ENCODE assay signal across 15 cellular contexts in genomic region chr20:17628101-17628841, GRCh38. TPM values are rescaled to one million over a fixed set of nuclear protein-coding genes. Genes with fewer than 3 reads are reported as not detected.
A peak's percentile ranks its signal among the peaks of the same experiment; 100 is the strongest.
DNase-seq lines count a peak whose midpoint lies in the region; ATAC-seq and TF ChIP-seq lines count a peak whose summit lies in the region.
"Had no signal": no experiment of that assay in that cellular context is flagged by ENCODE, and none has a peak within 500 bp of the region (broad histone marks: within the 10 kb centered on the region; RNA-seq: fewer than 3 reads in every experiment).

No MANE protein-coding gene starts in this region.

- no peaks in the 10 kb centered on the region for H4K20me1 ChIP-seq in HCT116 (ENCODE audit: insufficient read depth)

- H3K4me3 ChIP-seq in AG04450 (ENCODE audit: low read depth, low read length) = no peak overlapping the region
- H3K4me3 ChIP-seq in HCT116 (replicated peaks in 1 of 2; ENCODE audit: low read depth in 1 of 2, low read length in 2 of 2) = no peak overlapping the region
- no peak overlapping the region for H3K4me3 ChIP-seq in mucosa of stomach (ENCODE audit: low read length)
- H3K4me3 ChIP-seq: lung, uterus had no signal

- no peak for TF ChIP-seq POLR2A in HCT116 (IDR thresholded peaks at IDR 0.05; ENCODE audit: borderline replicate concordance, extremely low read depth, insufficient read depth, insufficient read length)

- RAD21 ChIA-PET in HCT116 (lab: Charles Lee; ENCODE audit: low non-redundant PET in 1 of 2, low total read pairs in 2 of 2, uncharacterized antibody in 2 of 2, unreplicated experiment in 2 of 2) = no interaction called here

- no peaks in the 10 kb centered on the region for H3K4me1 Mint-ChIP-seq in effector memory CD8-positive, alpha-beta T cell (ENCODE audit: low read depth in 2 of 2)

- peak overlapping the region; percentile 29 to 65 for H3K27ac Mint-ChIP-seq in effector memory CD8-positive, alpha-beta T cell
- H3K27ac Mint-ChIP-seq: stimulated activated naive CD8-positive, alpha-beta T cell treated with anti-CD3 and anti-CD28 coated beads, Interleukin-15, Interleukin-2, amounts not matched to agents 100 ng/mL and 50 ng/mL, for 24 hours had no signal

- no peak overlapping the region for H2AFZ ChIP-seq in HCT116 (ENCODE audit: low read depth, low read length, poor library complexity, severe bottlenecking)

- no peaks in the 10 kb centered on the region for H3K9me2 ChIP-seq in HCT116 (ENCODE audit: insufficient read depth)

- no peak overlapping the region for H3K4me2 ChIP-seq in HCT116 (ENCODE audit: low read length)

- no TSS peak for BruUV-seq in HCT116 (replicated peaks; lab: Mats Ljungman, UMichigan)

- TF ChIP-seq CTCF in AG04450 (IDR thresholded peaks at IDR 0.05; ENCODE audit: low read depth, low read length) (no peak), HCT116 (IDR thresholded peaks at IDR 0.05 in 2 of 3, conservative IDR thresholded peaks at IDR 0.05 in 1 of 3; ENCODE audit: borderline replicate concordance in 1 of 3, insufficient read depth in 1 of 3, low read depth in 2 of 3, low read length in 2 of 3) (no peak)

- ATAC-seq in HCT116 = peak; percentile 46
- ATAC-seq in effector memory CD8-positive, alpha-beta T cell (replicated peaks) = no peak
- no peak for ATAC-seq in GM19397 (IDR thresholded peaks at IDR 0.05; ENCODE audit: unreplicated experiment)

- H3K27me3 Mint-ChIP-seq in effector memory CD8-positive, alpha-beta T cell = no peaks in the 10 kb centered on the region
- H3K27me3 Mint-ChIP-seq: stimulated activated naive CD8-positive, alpha-beta T cell treated with anti-CD3 and anti-CD28 coated beads, Interleukin-15, Interleukin-2, amounts not matched to agents 100 ng/mL and 50 ng/mL, for 24 hours had no signal

- H3K9me3 ChIP-seq in AG04450 (ENCODE audit: control insufficient read depth, insufficient read depth, low read length) = no peaks in the 10 kb centered on the region; the same call in 1 of the 2 replicates
- H3K9me3 ChIP-seq in HCT116 (ENCODE audit: control insufficient read depth in 1 of 2, insufficient read depth in 1 of 2, low read depth in 1 of 2, low read length in 2 of 2) = no peaks in the 10 kb centered on the region
- H3K9me3 ChIP-seq in mucosa of stomach (ENCODE audit: control insufficient read depth, low read length) = no peaks in the 10 kb centered on the region
- H3K9me3 ChIP-seq: uterus had no signal

- peaks cover 18 to 29% of the 10 kb centered on the region in 2 experiments; a peak in 3 of 4 replicates for H3K36me3 ChIP-seq in HCT116 (ENCODE audit: control insufficient read depth in 1 of 2, insufficient read depth in 2 of 2, low read length in 2 of 2)
- peaks cover 58% of the 10 kb centered on the region for H3K36me3 ChIP-seq in mucosa of stomach (ENCODE audit: control insufficient read depth, insufficient read depth, low read length)
- H3K36me3 ChIP-seq: uterus had no signal

- no peaks in the 10 kb centered on the region for H3K9me3 Mint-ChIP-seq in effector memory CD8-positive, alpha-beta T cell
- H3K9me3 Mint-ChIP-seq: stimulated activated naive CD8-positive, alpha-beta T cell treated with anti-CD3 and anti-CD28 coated beads, Interleukin-15, Interleukin-2, amounts not matched to agents 100 ng/mL and 50 ng/mL, for 24 hours had no signal

- POLR2A ChIA-PET in AG04450 (lab: Yijun Ruan, JAX) (no interaction called here), HCT116 (lab: Charles Lee) (no interaction called here)

- H3K36me3 Mint-ChIP-seq in effector memory CD8-positive, alpha-beta T cell (ENCODE audit: insufficient read depth) = peaks cover 11% of the 10 kb centered on the region

- no peak overlapping the region for H3K4me3 Mint-ChIP-seq in effector memory CD8-positive, alpha-beta T cell
- H3K4me3 Mint-ChIP-seq: stimulated activated naive CD8-positive, alpha-beta T cell treated with anti-CD3 and anti-CD28 coated beads, Interleukin-15, Interleukin-2, amounts not matched to agents 100 ng/mL and 50 ng/mL, for 24 hours had no signal

- CTCF ChIA-PET in AG04450 (lab: Charles Lee) = interaction anchor here (1.4 kb wide), 1 partner anchor 123 kb away, joined by 3 read pairs; no protein-coding TSS in a partner anchor
- CTCF ChIA-PET in HCT116 (lab: Charles Lee) = no interaction called here

- peak overlapping the region; percentile 11 for H3K27ac ChIP-seq in AG04450 (ENCODE audit: low read depth, low read length)
- H3K27ac ChIP-seq in HCT116 (ENCODE audit: low read depth, low read length) = no peak overlapping the region
- H3K27ac ChIP-seq: uterus had no signal

- H3K9ac ChIP-seq in HCT116 (ENCODE audit: low read length) (no peak overlapping the region), mucosa of stomach (ENCODE audit: low read length) (peak overlapping the region; percentile 12)

- no peaks in the 10 kb centered on the region for H3K79me2 ChIP-seq in HCT116 (ENCODE audit: insufficient read depth, low read length)

- no peak for TF ChIP-seq RAD21 in HCT116 (IDR thresholded peaks at IDR 0.05; ENCODE audit: low read depth)

- DNase-seq in AG04450 (ENCODE audit: low read depth, low spot score) = no peak
- no peak for DNase-seq in HCT116 (ENCODE audit: low read depth, low spot score)
- DNase-seq in effector memory CD8-positive, alpha-beta T cell = no peak
- DNase-seq in kidney glomerular epithelial cell (lab: John Stamatoyannopoulos, UW) = no peak
- no peak for DNase-seq in NCI-H2227 (lab: John Stamatoyannopoulos, UW; ENCODE audit: unreplicated experiment)
- no peak for DNase-seq in globus pallidus (ENCODE audit: low spot score)
- DNase-seq: AML-193, dermis blood vessel endothelial cell, DMS79, occipital lobe, uterus had no signal

- intact Hi-C loops in HCT116 (cut with micrococcal nuclease) = no loop called here

- H3K4me1 ChIP-seq in HCT116 (ENCODE audit: control insufficient read depth in 1 of 2, insufficient read depth in 2 of 2, low read length in 2 of 2) = no peaks in the 10 kb centered on the region
- peaks cover 79% of the 10 kb centered on the region for H3K4me1 ChIP-seq in mucosa of stomach (ENCODE audit: control insufficient read depth, insufficient read depth, low read length)
- H3K4me1 ChIP-seq: uterus had no signal

- no peaks in the 10 kb centered on the region for H3K27me3 ChIP-seq in AG04450 (ENCODE audit: control insufficient read depth, insufficient read depth, low read length)
- no peaks in the 10 kb centered on the region for H3K27me3 ChIP-seq in HCT116 (ENCODE audit: insufficient read depth, low read length)
- H3K27me3 ChIP-seq in mucosa of stomach (ENCODE audit: control insufficient read depth, insufficient read depth, low read length) = no peaks in the 10 kb centered on the region
- H3K27me3 ChIP-seq: uterus had no signal

TF ChIP-seq in HCT116, 20 proteins besides CTCF, POLR2A, EP300 and RAD21 (continues in another document):
- no peak for TF ChIP-seq EZH2 (IDR thresholded peaks at IDR 0.05)
- no peak for TF ChIP-seq SRF (IDR thresholded peaks at IDR 0.05; ENCODE audit: low read depth)
- TF ChIP-seq ZFX (IDR thresholded peaks at IDR 0.05) = no peak
- no peak for TF ChIP-seq YY1 (IDR thresholded peaks at IDR 0.05; ENCODE audit: extremely low read depth, insufficient replicate concordance, low read depth, low read length)
- no peak for TF ChIP-seq JUND (IDR thresholded peaks at IDR 0.05)
- TF ChIP-seq EZH2phosphoT487 (IDR thresholded peaks at IDR 0.05; ENCODE audit: borderline replicate concordance) = no peak
- TF ChIP-seq ATF3 (IDR thresholded peaks at IDR 0.05) = no peak
- TF ChIP-seq POLR2AphosphoS5 (IDR thresholded peaks at IDR 0.05; ENCODE audit: low read depth, low read length) = no peak
- no peak for TF ChIP-seq ZNF274 (IDR thresholded peaks at IDR 0.05; ENCODE audit: low read depth, low read length)
- no peak for TF ChIP-seq TCF7L2 (IDR thresholded peaks at IDR 0.05; ENCODE audit: borderline replicate concordance, extremely low read depth, insufficient read depth, insufficient read length)
- TF ChIP-seq SP1 (IDR thresholded peaks at IDR 0.05; ENCODE audit: low read depth) = no peak
- TF ChIP-seq CBX3 (IDR thresholded peaks at IDR 0.05; ENCODE audit: low read depth) = no peak
- TF ChIP-seq MAX (IDR thresholded peaks at IDR 0.05) = no peak

RNA-seq across cellular contexts. Expression of gene RRBP1, which starts 53.8 kb away (rescaled TPM):
- 151 and 153 TPM in 2 replicates for polyA plus RNA-seq in AG04450 (2011; rRNA removed)
- 115 and 130 TPM in 2 replicates for polyA minus RNA-seq in AG04450 (2011; rRNA and poly(A)+ RNA removed)
- 123 TPM for total RNA-seq in HCT116 (2021; ENCODE audit: unreplicated experiment)
- polyA plus RNA-seq in HCT116 (2012) = 90.7 and 95.8 TPM in 2 replicates

RNA-seq across cellular contexts. Expression of gene DSTN, which starts 58.4 kb away (rescaled TPM):
- polyA plus RNA-seq in AG04450 (2011; rRNA removed) = 318 and 414 TPM in 2 replicates
- 27.3 and 48.9 TPM in 2 replicates for polyA minus RNA-seq in AG04450 (2011; rRNA and poly(A)+ RNA removed)
- 202 TPM for total RNA-seq in HCT116 (2021; ENCODE audit: unreplicated experiment)
- 96.2 and 121 TPM in 2 replicates for polyA plus RNA-seq in HCT116 (2012)
